In genomic region chr18:47150824-47151366, GRCh38 we compare ENCODE assay signal across 8 cellular contexts. TPM values are rescaled to one million over a fixed set of nuclear protein-coding genes. Genes with fewer than 3 reads are reported as not detected.
A peak's percentile ranks its signal among the peaks of the same experiment; 100 is the strongest.
DNase-seq lines count a peak whose midpoint lies in the region; ATAC-seq, FAIRE-seq and TF ChIP-seq lines count a peak whose summit lies in the region.

No MANE protein-coding gene starts in this region.

- H3K27ac ChIP-seq in suprapubic skin, result peak overlapping the region; percentile 89

- no peak for TF ChIP-seq POLR2A in suprapubic skin (IDR thresholded peaks at IDR 0.05)

- TF ChIP-seq CTCF in D721Med (IDR thresholded peaks at IDR 0.05; ENCODE audit: insufficient read depth, missing control alignments) (no peak), MCF 10A (IDR thresholded peaks at IDR 0.05; ENCODE audit: unreplicated experiment) (no peak), suprapubic skin (IDR thresholded peaks at IDR 0.05) (no peak)

- peak overlapping the region; percentile 67 for H3K4me3 ChIP-seq in suprapubic skin

- H3K4me1 ChIP-seq in suprapubic skin, result peaks cover 22% of the 10 kb centered on the region

- peaks cover 26% of the 10 kb centered on the region for H3K36me3 ChIP-seq in suprapubic skin

- peak overlapping the region; percentile 98 for H3K27ac Mint-ChIP-seq in MCF 10A (ENCODE audit: low read depth, unreplicated experiment)

- H3K27me3 Mint-ChIP-seq in MCF 10A (ENCODE audit: insufficient read depth, unreplicated experiment), result no peaks in the 10 kb centered on the region

- 14% methylated on average over 13 of the region's 13 CpGs for WGBS in suprapubic skin

- peaks cover 35% of the 10 kb centered on the region for H3K36me3 Mint-ChIP-seq in MCF 10A (ENCODE audit: insufficient read depth, unreplicated experiment)

- POLR2A ChIA-PET in MCF 10A (lab: Yijun Ruan, JAX), result interaction anchor here (0.5 to 2.9 kb wide), 26 partner anchors 9 to 1053 kb away, joined by 3 to 61 read pairs (median 5); partner anchors contain the start of genes ATP5F1A and IER3IP1

- ATAC-seq in GM21717 (IDR thresholded peaks at IDR 0.05; ENCODE audit: unreplicated experiment) (peak; percentile 19), left lobe of liver (peak; percentile 40)

- peak; percentile 56 for FAIRE-seq in D721Med (lab: Jason Lieb, UNC)

- H3K4me1 Mint-ChIP-seq in MCF 10A (ENCODE audit: insufficient read depth, unreplicated experiment), result peaks cover 33% of the 10 kb centered on the region

- no peaks in the 10 kb centered on the region for H3K9me3 Mint-ChIP-seq in MCF 10A (ENCODE audit: unreplicated experiment)

- CTCF ChIA-PET in MCF 10A (lab: Yijun Ruan, JAX), result interaction anchor here (0.5 to 2.2 kb wide), 7 partner anchors 13 to 984 kb away, joined by 3 to 22 read pairs (median 3); no protein-coding TSS in a partner anchor

- BruUV-seq in MCF 10A (replicated peaks; lab: Mats Ljungman, UMichigan), result TSS peak; percentile 85

- intact Hi-C loops in MCF 10A (cut with micrococcal nuclease), result no loop called here

- H3K4me3 Mint-ChIP-seq in MCF 10A (ENCODE audit: unreplicated experiment), result peak overlapping the region; percentile 96

- H3K27me3 ChIP-seq in suprapubic skin, result no peaks in the 10 kb centered on the region

- DNase-seq in D721Med (ENCODE audit: insufficient read length, low spot score) (no peak), NCI-H146 (lab: John Stamatoyannopoulos, UW) (peak; percentile 61), MCF 10A (ENCODE audit: unreplicated experiment) (peak; percentile 36), left lobe of liver (ENCODE audit: low spot score) (no peak), suprapubic skin (ENCODE audit: low spot score in 2 of 2) (peak in 1 of 2 donors; percentile 78), NCI-H774 (lab: John Stamatoyannopoulos, UW) (no peak), cerebellar nuclear complex (lab: John Stamatoyannopoulos, UW) (no peak)

- no peak for TF ChIP-seq EP300 in suprapubic skin (IDR thresholded peaks at IDR 0.05)

- no peaks in the 10 kb centered on the region for H3K9me3 ChIP-seq in suprapubic skin

RNA-seq across cellular contexts. Expression of gene HDHD2, which starts 0.6 kb away (rescaled TPM):
- total RNA-seq in MCF 10A (2022) (32.6 and 48.0 TPM in 2 replicates), left lobe of liver (29.7 TPM), suprapubic skin (10 to 100 TPM; 14.2 to 34.3 (median 21.5) TPM)

RNA-seq across cellular contexts. Expression of gene IER3IP1, which starts 25.3 kb away (rescaled TPM):
- total RNA-seq in MCF 10A (2022) (14.1 and 14.5 TPM in 2 replicates), left lobe of liver (4.5 TPM), suprapubic skin (10 to 100 TPM in 3 of 4 donors, 1 to 10 TPM in 1; 7.9 to 14.3 (median 11.2) TPM)

Comparison
In these comparisons a context has a peak if more than half of its experiments do, and no peak if none do; other contexts are left out.
1. DNase-seq: peak in NCI-H146 (single experiment) and MCF 10A (single experiment); none in D721Med (single experiment), left lobe of liver (single experiment), NCI-H774 (single experiment) and cerebellar nuclear complex (0 of 2).